20 cellular contexts compared by ENCODE assay signal in the genomic region with DNA sequence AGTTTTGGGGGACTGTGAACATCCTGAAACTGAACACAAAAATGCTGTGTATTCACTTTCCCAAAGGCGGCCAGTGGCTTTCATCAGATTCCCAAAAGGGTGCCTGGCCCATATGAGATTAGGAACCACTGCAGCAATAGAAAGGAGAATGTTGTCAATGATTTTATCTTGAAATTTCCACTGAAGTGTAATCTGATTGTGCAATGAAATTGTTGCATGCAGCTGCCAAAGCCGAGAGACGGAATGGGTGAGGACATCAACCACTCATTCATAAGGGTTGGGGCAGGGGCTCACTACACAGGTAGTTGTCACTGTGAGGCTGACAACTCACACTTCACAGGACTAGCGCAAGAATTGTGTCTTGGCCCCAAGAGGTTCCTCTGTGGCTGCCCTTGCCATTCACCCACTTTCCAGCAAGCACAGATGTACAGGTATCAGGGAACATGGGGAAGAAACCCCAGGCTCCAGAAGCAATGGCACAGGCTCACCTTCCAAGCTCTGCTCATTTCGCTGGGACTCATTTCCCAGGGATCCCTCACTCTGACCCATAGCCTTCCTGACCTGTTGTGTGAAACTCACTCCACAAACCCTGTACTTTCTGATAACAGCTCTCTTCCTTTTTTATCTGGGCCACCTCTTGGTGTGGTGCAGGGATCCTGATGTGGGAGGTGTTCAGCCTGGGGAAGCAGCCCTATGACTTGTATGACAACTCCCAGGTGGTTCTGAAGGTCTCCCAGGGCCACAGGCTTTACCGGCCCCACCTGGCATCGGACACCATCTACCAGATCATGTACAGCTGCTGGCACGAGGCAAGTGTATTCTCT. TPM values are rescaled to one million over a fixed set of nuclear protein-coding genes. Genes with fewer than 3 reads are reported as not detected.
"Had no signal": no experiment of that assay in that cellular context is flagged by ENCODE, and none has a peak within 500 bp of the region (broad histone marks: within the 10 kb centered on the region; RNA-seq: fewer than 3 reads in every experiment).

No MANE protein-coding gene starts in this region.

- H3K4me3 ChIP-seq: adrenal gland, gastrocnemius medialis, heart left ventricle, left ventricle myocardium inferior, ovary, smooth muscle cell, stomach had no signal

- H3K4me2 ChIP-seq: smooth muscle cell had no signal

- H3K4me1 Mint-ChIP-seq: naive thymus-derived CD4-positive, alpha-beta T cell; T-cell had no signal

- DNase-seq: activated CD4-positive, alpha-beta T cell treated with anti-CD3 and anti-CD28 coated beads, Interleukin-2, amount 50 U/mL, for 1 hour; activated CD4-positive, CD25-positive, alpha-beta regulatory T cell treated with anti-CD3 and anti-CD28 coated beads, Interleukin-2, amount 50 U/mL, for 72 hours; activated gamma-delta T cell treated with Interleukin-2 at 50 U/mL for 16 hours; adrenal gland; effector CD4-positive, alpha-beta T cell; gastrocnemius medialis; heart left ventricle; left ventricle myocardium inferior; mesenchymal stem cell; naive thymus-derived CD4-positive, alpha-beta T cell; ovary; stimulated activated CD4-positive, alpha-beta T cell treated with anti-CD3 and anti-CD28 coated beads, Interleukin-4, amount 100 ng/mL, for 1 hour; stomach; T-cell had no signal

- H3K36me3 ChIP-seq: adrenal gland, gastrocnemius medialis, left ventricle myocardium inferior, ovary, stomach had no signal

- H3K9me3 Mint-ChIP-seq: activated naive CD4-positive, alpha-beta T cell treated with anti-CD3 and anti-CD28 coated beads, Interleukin-2, amount 50 U/mL, for 72 hours; T-cell had no signal

- H3K27ac ChIP-seq: adrenal gland, gastrocnemius medialis, heart left ventricle, left ventricle myocardium inferior, ovary, stomach, VCaP had no signal

- H3K4me3 Mint-ChIP-seq: naive thymus-derived CD4-positive, alpha-beta T cell; T-cell had no signal

- H3K4me1 ChIP-seq: adrenal gland, gastrocnemius medialis, heart left ventricle, left ventricle myocardium inferior, stomach had no signal

- H3K27me3 ChIP-seq: gastrocnemius medialis, ovary had no signal

- H3K27ac Mint-ChIP-seq: activated naive CD4-positive, alpha-beta T cell treated with anti-CD3 and anti-CD28 coated beads, Interleukin-2, amount 50 U/mL, for 72 hours; T-cell had no signal

- H3K36me3 Mint-ChIP-seq: activated naive CD4-positive, alpha-beta T cell treated with anti-CD3 and anti-CD28 coated beads, Interleukin-2, amount 50 U/mL, for 72 hours; naive thymus-derived CD4-positive, alpha-beta T cell; T-cell had no signal

- H3K9me3 ChIP-seq: adrenal gland, gastrocnemius medialis, heart left ventricle, left ventricle myocardium inferior, ovary had no signal

RNA-seq across cellular contexts. Expression of a gene that starts 48.8 kb away (rescaled TPM):
- total RNA-seq: activated CD8-positive, alpha-beta memory T cell treated with anti-CD3 and anti-CD28 coated beads for 36 hours; activated naive CD4-positive, alpha-beta T cell treated with anti-CD3 and anti-CD28 coated beads, Interleukin-2, amount 50 U/mL, for 72 hours; kidney epithelial cell; naive thymus-derived CD4-positive, alpha-beta T cell; smooth muscle cell; T-cell had no signal
- polyA plus RNA-seq: naive thymus-derived CD4-positive, alpha-beta T cell; smooth muscle cell had no signal

RNA-seq across cellular contexts. Expression of a gene that starts 51.4 kb away (rescaled TPM):
- total RNA-seq: activated CD8-positive, alpha-beta memory T cell treated with anti-CD3 and anti-CD28 coated beads for 36 hours; kidney epithelial cell; naive thymus-derived CD4-positive, alpha-beta T cell; sciatic nerve; T-cell had no signal
- polyA plus RNA-seq: naive thymus-derived CD4-positive, alpha-beta T cell had no signal

RNA-seq across cellular contexts. Expression of a gene that starts 56.3 kb away (rescaled TPM):
- polyA plus RNA-seq: naive thymus-derived CD4-positive, alpha-beta T cell had no signal
